In genomic region chrX:131783555-131784338, GRCh38 we compare ENCODE assay signal across 8 cellular contexts.
DNase-seq lines count a peak whose midpoint lies in the region; ATAC-seq and TF ChIP-seq lines count a peak whose summit lies in the region.

No MANE protein-coding gene starts in this region.

- DNase-seq in CD4-positive, alpha-beta memory T cell, result peak in 4 of 5 donors; percentile 86 to 88 (median 88)
- peak; percentile 65 for DNase-seq in H4 (ENCODE audit: low spot score)
- DNase-seq in T-helper 22 cell (ENCODE audit: low read depth), result peak; percentile 65
- peak in 1 of 3 donors; percentile 29 for DNase-seq in right lobe of liver
- no peak for DNase-seq in MG63
- DNase-seq in osteocyte (ENCODE audit: extremely low spot score, unreplicated experiment), result no peak
- DNase-seq in vagina (ENCODE audit: extremely low spot score in 2 of 2), result no peak
- DNase-seq in cortex of kidney (lab: John Stamatoyannopoulos, UW), result no peak

- no peaks in the 10 kb centered on the region for H3K27me3 ChIP-seq in CD4-positive, alpha-beta memory T cell (ENCODE audit: insufficient read depth, low read length)
- H3K27me3 ChIP-seq in right lobe of liver (peaks cover 0 to 4% of the 10 kb centered on the region in 2 donors), MG63 (no peaks in the 10 kb centered on the region), vagina (no peaks in the 10 kb centered on the region)

- H3K27ac ChIP-seq in CD4-positive, alpha-beta memory T cell (ENCODE audit: low read depth, low read length), result no peak overlapping the region
- H3K27ac ChIP-seq in right lobe of liver, result no peak overlapping the region
- H3K27ac ChIP-seq in vagina, result no peak overlapping the region

- H3K9me3 ChIP-seq in CD4-positive, alpha-beta memory T cell (ENCODE audit: control insufficient read depth in 1 of 2, low read length in 2 of 2), result no peaks in the 10 kb centered on the region
- no peaks in the 10 kb centered on the region for H3K9me3 ChIP-seq in right lobe of liver
- no peaks in the 10 kb centered on the region for H3K9me3 ChIP-seq in MG63
- H3K9me3 ChIP-seq in vagina, result no peaks in the 10 kb centered on the region

- no peaks in the 10 kb centered on the region for H3K9me3 Mint-ChIP-seq in CD4-positive, alpha-beta memory T cell
- H3K9me3 Mint-ChIP-seq in osteocyte (ENCODE audit: unreplicated experiment), result no peaks in the 10 kb centered on the region

- intact Hi-C loops in CD4-positive, alpha-beta memory T cell (cut with micrococcal nuclease), result no loop called here
- intact Hi-C loops in right lobe of liver (cut with DNase I) (no loop called here), vagina (cut with DNase I) (no loop called here)

- TF ChIP-seq CTCF in right lobe of liver (IDR thresholded peaks at IDR 0.05), result peak; percentile 53 to 70 (median 55)
- no peak for TF ChIP-seq CTCF in osteocyte (IDR thresholded peaks at IDR 0.05)
- peak in 1 of 3 experiments; percentile 64 for TF ChIP-seq CTCF in vagina (IDR thresholded peaks at IDR 0.05)

- 44% methylated on average over 14 of the region's 15 CpGs for whole genome bisulfite sequencing in right lobe of liver (ENCODE audit: insufficient coverage, low coverage, low lambda C conversion rate, missing lambda C conversion rate)

- CTCF ChIA-PET in CD4-positive, alpha-beta memory T cell (lab: Charles Lee; ENCODE audit: partially characterized antibody), result no interaction called here

- ATAC-seq in right lobe of liver, result peak in 3 of 4 donors; percentile 80 to 88 (median 85)

- no peak for TF ChIP-seq POLR2A in right lobe of liver (IDR thresholded peaks at IDR 0.05)
- no peak for TF ChIP-seq POLR2A in vagina (IDR thresholded peaks at IDR 0.05)

- no peaks in the 10 kb centered on the region for H3K36me3 Mint-ChIP-seq in CD4-positive, alpha-beta memory T cell
- H3K36me3 Mint-ChIP-seq in osteocyte (ENCODE audit: unreplicated experiment), result no peaks in the 10 kb centered on the region

- no peaks in the 10 kb centered on the region for H3K27me3 Mint-ChIP-seq in CD4-positive, alpha-beta memory T cell
- H3K27me3 Mint-ChIP-seq in osteocyte (ENCODE audit: unreplicated experiment), result no peaks in the 10 kb centered on the region

- peaks cover 0 to 15% (median 2%) of the 10 kb centered on the region in 4 donors for H3K4me1 Mint-ChIP-seq in CD4-positive, alpha-beta memory T cell
- H3K4me1 Mint-ChIP-seq in osteocyte (ENCODE audit: unreplicated experiment), result no peaks in the 10 kb centered on the region

- H3K36me3 ChIP-seq in CD4-positive, alpha-beta memory T cell (ENCODE audit: insufficient read depth, low read length), result no peaks in the 10 kb centered on the region
- H3K36me3 ChIP-seq in right lobe of liver (no peaks in the 10 kb centered on the region), MG63 (no peaks in the 10 kb centered on the region; the same call in none of the 2 replicates), vagina (no peaks in the 10 kb centered on the region)

- H3K4me3 ChIP-seq in CD4-positive, alpha-beta memory T cell (ENCODE audit: low read length in 2 of 2), result no peak overlapping the region
- H3K4me3 ChIP-seq in right lobe of liver, result peak overlapping the region; percentile 10 to 45 (median 12)
- H3K4me3 ChIP-seq in MG63, result no peak overlapping the region
- peak overlapping the region in 1 of 2 donors; percentile 9 for H3K4me3 ChIP-seq in vagina

- H3K27ac Mint-ChIP-seq in CD4-positive, alpha-beta memory T cell, result peak overlapping the region in 4 of 7 donors; percentile 39 to 74 (median 62)
- H3K27ac Mint-ChIP-seq in osteocyte (ENCODE audit: unreplicated experiment), result no peak overlapping the region

- POLR2A ChIA-PET in CD4-positive, alpha-beta memory T cell (lab: Charles Lee; ENCODE audit: partially characterized antibody), result no interaction called here

- H3K4me3 Mint-ChIP-seq in CD4-positive, alpha-beta memory T cell, result peak overlapping the region in 6 of 8 donors; percentile 40 to 84 (median 70)
- no peak overlapping the region for H3K4me3 Mint-ChIP-seq in osteocyte (ENCODE audit: unreplicated experiment)

- no peaks in the 10 kb centered on the region for H3K4me1 ChIP-seq in CD4-positive, alpha-beta memory T cell (ENCODE audit: insufficient read depth, low read length)
- H3K4me1 ChIP-seq in right lobe of liver (no peaks in the 10 kb centered on the region), vagina (no peaks in the 10 kb centered on the region)

Comparison
In these comparisons a context has a peak if more than half of its experiments do, and no peak if none do; other contexts are left out.
1. DNase-seq: peak in CD4-positive, alpha-beta memory T cell (4 of 5), H4 (single experiment) and T-helper 22 cell (single experiment); none in MG63 (single experiment), osteocyte (single experiment), vagina (0 of 2) and cortex of kidney (single experiment).
2. H3K4me3 ChIP-seq: peak in right lobe of liver (3 of 3); none in CD4-positive, alpha-beta memory T cell (0 of 2) and MG63 (single experiment).